Comparison of ENCODE assay signal across 9 cellular contexts in genomic region chr19:17778621-17779280, GRCh38. TPM values are rescaled to one million over a fixed set of nuclear protein-coding genes. Genes with fewer than 3 reads are reported as not detected.
DNase-seq lines count a peak whose midpoint lies in the region; ATAC-seq and TF ChIP-seq lines count a peak whose summit lies in the region.
"Had no signal": no experiment of that assay in that cellular context is flagged by ENCODE, and none has a peak within 500 bp of the region (broad histone marks: within the 10 kb centered on the region; RNA-seq: fewer than 3 reads in every experiment).

No MANE protein-coding gene starts in this region.

- no peak for DNase-seq in left cardiac atrium
- no peak for DNase-seq in Right ventricle myocardium inferior (ENCODE audit: missing footprints)
- peak; percentile 59 for DNase-seq in colonic mucosa
- peak; percentile 55 for DNase-seq in lower lobe of right lung
- DNase-seq in stimulated activated CD4-positive, alpha-beta T cell treated with anti-CD3 and anti-CD28 coated beads, Interleukin-2, amount 100 ng/mL, for 24 hours, result no peak
- no peak for DNase-seq in stimulated activated CD4-positive, alpha-beta T cell treated with anti-CD3 and anti-CD28 coated beads, Interleukin-12 subunit alpha, Interleukin-12 subunit beta, amount 100 ng/mL, for 4 hours
- DNase-seq in GDM1 (lab: John Stamatoyannopoulos, UW), result no peak

- TF ChIP-seq CTCF in colonic mucosa (IDR thresholded peaks at IDR 0.05), result no peak
- TF ChIP-seq CTCF in lower lobe of right lung (IDR thresholded peaks at IDR 0.05), result no peak

- H3K27me3 ChIP-seq in colonic mucosa (no peaks in the 10 kb centered on the region), lower lobe of right lung (ENCODE audit: low read depth) (peaks cover 22% of the 10 kb centered on the region)

- no peaks in the 10 kb centered on the region for H3K36me3 ChIP-seq in colonic mucosa
- no peaks in the 10 kb centered on the region for H3K36me3 ChIP-seq in lower lobe of right lung

- H3K27ac ChIP-seq in colonic mucosa (no peak overlapping the region), lower lobe of right lung (no peak overlapping the region)

- peak; percentile 10 to 44 for ATAC-seq in left cardiac atrium
- ATAC-seq in Right ventricle myocardium inferior, result no peak
- ATAC-seq in lower lobe of right lung, result peak; percentile 10 to 19
- ATAC-seq in HG02870 (IDR thresholded peaks at IDR 0.05; ENCODE audit: unreplicated experiment), result no peak

- no peaks in the 10 kb centered on the region for H3K9me3 ChIP-seq in colonic mucosa
- H3K9me3 ChIP-seq in lower lobe of right lung, result no peaks in the 10 kb centered on the region

- peak overlapping the region; percentile 24 for H3K4me3 ChIP-seq in colonic mucosa
- peak overlapping the region; percentile 39 for H3K4me3 ChIP-seq in lower lobe of right lung

- intact Hi-C loops in left cardiac atrium (cut with DNase I) (no loop called here), Right ventricle myocardium inferior (cut with DNase I) (no loop called here), colonic mucosa (cut with DNase I) (no loop called here), lower lobe of right lung (cut with DNase I) (no loop called here)

- H3K4me1 ChIP-seq in colonic mucosa, result no peaks in the 10 kb centered on the region
- H3K4me1 ChIP-seq in lower lobe of right lung, result peaks cover 10% of the 10 kb centered on the region

- H3K9ac ChIP-seq in colonic mucosa (ENCODE audit: low read depth in 2 of 2, low read length in 2 of 2), result peak overlapping the region; percentile 12 to 16

RNA-seq across cellular contexts. Expression of gene B3GNT3, which starts 16.2 kb away (rescaled TPM):
- under 1 TPM in 1 of 2 donors, not detected in 1; 0.18 TPM for total RNA-seq in left cardiac atrium
- total RNA-seq in Right ventricle myocardium inferior, result not detected
- 100 to 1,000 TPM; 108 to 132 TPM for total RNA-seq in colonic mucosa
- 1.6 TPM for total RNA-seq in lower lobe of right lung
- total RNA-seq: OCI-LY7 had no signal

RNA-seq across cellular contexts. Expression of gene FCHO1, which starts 27.5 kb away (rescaled TPM):
- total RNA-seq in left cardiac atrium, result 1 to 10 TPM; 1.5 to 1.8 TPM
- 0.24 TPM for total RNA-seq in Right ventricle myocardium inferior
- 1 to 10 TPM; 3.9 to 9.2 TPM for total RNA-seq in colonic mucosa
- 8.7 TPM for total RNA-seq in lower lobe of right lung

RNA-seq across cellular contexts. Expression of gene INSL3, which starts 42.6 kb away (rescaled TPM):
- total RNA-seq in left cardiac atrium (not detected), Right ventricle myocardium inferior (not detected), colonic mucosa (not detected), lower lobe of right lung (not detected)

RNA-seq across cellular contexts. Expression of gene MAP1S, which starts 59.5 kb away (rescaled TPM):
- total RNA-seq in left cardiac atrium (10 to 100 TPM; 33.6 to 40.8 TPM), Right ventricle myocardium inferior (26.0 TPM), colonic mucosa (10 to 100 TPM; 48.1 to 57.1 TPM), lower lobe of right lung (67.1 TPM)

Comparison
In these comparisons a context has a peak if more than half of its experiments do, and no peak if none do; other contexts are left out.
1. ATAC-seq: peak in left cardiac atrium (2 of 2) and lower lobe of right lung (2 of 2); none in Right ventricle myocardium inferior (single experiment) and HG02870 (single experiment).
2. DNase-seq: peak in colonic mucosa (single experiment) and lower lobe of right lung (single experiment); none in left cardiac atrium (single experiment), Right ventricle myocardium inferior (single experiment), stimulated activated CD4-positive, alpha-beta T cell treated with anti-CD3 and anti-CD28 coated beads, Interleukin-2, amount 100 ng/mL, for 24 hours (0 of 2), stimulated activated CD4-positive, alpha-beta T cell treated with anti-CD3 and anti-CD28 coated beads, Interleukin-12 subunit alpha, Interleukin-12 subunit beta, amount 100 ng/mL, for 4 hours (single experiment) and GDM1 (single experiment).
3. RNA of gene B3GNT3, which starts 16.2 kb away (total RNA-seq): 108 to 132 TPM in colonic mucosa; 1.6 TPM in lower lobe of right lung (single experiment), 0.18 TPM in left cardiac atrium and not detected in Right ventricle myocardium inferior (single experiment); every median in the first group is over 10 times any median in the second.